ENCODE assay signal across 36 cellular contexts in the genomic region with DNA sequence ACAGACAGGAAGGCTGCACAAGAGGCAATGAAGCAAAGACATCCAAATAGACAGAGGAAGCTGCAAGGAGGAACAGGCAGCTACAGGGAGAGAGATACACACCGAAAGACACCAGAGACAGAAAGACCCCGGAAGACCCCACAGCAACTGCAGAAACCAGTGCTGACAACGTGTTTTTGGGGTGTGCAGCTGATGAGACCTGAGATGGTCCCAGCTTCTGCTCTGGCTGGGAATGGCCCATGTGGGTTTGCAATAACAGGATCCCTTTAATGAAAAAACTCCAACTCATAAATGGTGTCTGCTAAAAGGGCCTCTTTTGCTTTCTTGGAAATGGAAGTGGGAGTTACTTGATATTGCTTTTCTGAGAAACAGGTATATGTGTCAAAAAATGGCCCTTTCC.
"Had no signal": no experiment of that assay in that cellular context is flagged by ENCODE, and none has a peak within 500 bp of the region (broad histone marks: within the 10 kb centered on the region; RNA-seq: fewer than 3 reads in every experiment).

No MANE protein-coding gene starts in this region.

- H3K27me3 ChIP-seq: brain microvascular endothelial cell, Peyer's patch, SJSA1 had no signal

- H3K4me1 Mint-ChIP-seq: activated CD4-positive, alpha-beta memory T cell treated with anti-CD3 and anti-CD28 coated beads, Interleukin-2, amount 10 ng/mL, durations not matched to agents 7 days and 5 days; activated CD8-positive, alpha-beta memory T cell treated with anti-CD3 and anti-CD28 coated beads, Interleukin-2, amount 10 ng/mL, durations not matched to agents 7 days and 5 days; activated naive CD4-positive, alpha-beta T cell treated with anti-CD3 and anti-CD28 coated beads, Interleukin-2, amount 10 ng/mL, durations not matched to agents 7 days and 5 days; activated naive CD8-positive, alpha-beta T cell treated with anti-CD3 and anti-CD28 coated beads, Interleukin-2, amount 50 U/mL, for 24 hours had no signal

- H3K27ac ChIP-seq: brain microvascular endothelial cell, KMS-11, Peyer's patch, SJSA1, VCaP had no signal

- H3K4me3 ChIP-seq: Peyer's patch, SJSA1 had no signal

- ATAC-seq: activated CD8-positive, alpha-beta memory T cell treated with anti-CD3 and anti-CD28 coated beads, Interleukin-2, amount 10 ng/mL, durations not matched to agents 7 days and 5 days; activated naive CD8-positive, alpha-beta T cell treated with anti-CD3 and anti-CD28 coated beads, Interleukin-2, amount 50 U/mL, for 24 hours; PC-3 had no signal

- DNase-seq: activated CD4-positive, alpha-beta memory T cell treated with anti-CD3 and anti-CD28 coated beads, Interleukin-2, amount 10 ng/mL, durations not matched to agents 7 days and 5 days; activated CD4-positive, alpha-beta T cell treated with anti-CD3 and anti-CD28 coated beads for 1 hour; activated CD4-positive, alpha-beta T cell treated with anti-CD3 and anti-CD28 coated beads for 48 hours; activated CD4-positive, CD25-positive, alpha-beta regulatory T cell; activated CD8-positive, alpha-beta memory T cell treated with anti-CD3 and anti-CD28 coated beads for 24 hours; activated CD8-positive, alpha-beta memory T cell treated with anti-CD3 and anti-CD28 coated beads, Interleukin-2, amount 10 ng/mL, durations not matched to agents 7 days and 5 days; activated CD8-positive, alpha-beta memory T cell treated with anti-CD3 and anti-CD28 coated beads, Interleukin-2, amount 50 U/mL, for 48 hours; activated effector memory CD4-positive, alpha-beta T cell treated with Interleukin-2 at 50 U/mL for 16 hours; activated naive CD4-positive, alpha-beta T cell treated with anti-CD3 and anti-CD28 coated beads, Interleukin-2, amount 10 ng/mL, durations not matched to agents 7 days and 5 days; activated naive CD8-positive, alpha-beta T cell treated with anti-CD3 and anti-CD28 coated beads, Interleukin-2, amount 50 U/mL, for 24 hours; activated T-cell treated with anti-CD3 and anti-CD28 coated beads, Interleukin-2, amount 50 U/mL, for 48 hours; anterior cingulate cortex; brain microvascular endothelial cell; central memory CD4-positive, alpha-beta T cell; NCI-H1092 treated with DMSO at 0.1 percent for 48 hours; NCI-H1417; NCI-H146; NCI-H187; NCI-H2081; NCI-H2171 treated with DMSO at 0.1 percent for 48 hours; NCI-H2227 treated with DMSO at 0.1 percent for 48 hours; NCI-H446 treated with DMSO at 0.1 percent for 48 hours; NCI-H524; NCI-H69; PC-3; Peyer's patch; RPMI8226; SHP77 treated with DMSO at 0.1 percent for 48 hours; SW 1271; T-helper 1 cell; T-helper 2 cell; T-helper 9 cell had no signal

- H3K9me3 ChIP-seq: Peyer's patch, SJSA1 had no signal

- H3K9ac ChIP-seq: KMS-11 had no signal

- H3K4me1 ChIP-seq: Peyer's patch, SJSA1 had no signal

- H3K27me3 Mint-ChIP-seq: activated CD4-positive, alpha-beta memory T cell treated with anti-CD3 and anti-CD28 coated beads, Interleukin-2, amount 10 ng/mL, durations not matched to agents 7 days and 5 days; activated CD8-positive, alpha-beta memory T cell treated with anti-CD3 and anti-CD28 coated beads, Interleukin-2, amount 10 ng/mL, durations not matched to agents 7 days and 5 days; activated naive CD4-positive, alpha-beta T cell treated with anti-CD3 and anti-CD28 coated beads, Interleukin-2, amount 10 ng/mL, durations not matched to agents 7 days and 5 days; activated naive CD8-positive, alpha-beta T cell had no signal

- H3K9me3 Mint-ChIP-seq: activated naive CD8-positive, alpha-beta T cell treated with anti-CD3 and anti-CD28 coated beads, Interleukin-2, amount 50 U/mL, for 24 hours had no signal

- H3K4me2 ChIP-seq: KMS-11 had no signal

- H3K4me3 Mint-ChIP-seq: activated CD4-positive, alpha-beta memory T cell treated with anti-CD3 and anti-CD28 coated beads, Interleukin-2, amount 10 ng/mL, durations not matched to agents 7 days and 5 days; activated CD8-positive, alpha-beta memory T cell treated with anti-CD3 and anti-CD28 coated beads, Interleukin-2, amount 10 ng/mL, durations not matched to agents 7 days and 5 days; activated naive CD4-positive, alpha-beta T cell treated with anti-CD3 and anti-CD28 coated beads, Interleukin-2, amount 10 ng/mL, durations not matched to agents 7 days and 5 days; activated naive CD8-positive, alpha-beta T cell; activated naive CD8-positive, alpha-beta T cell treated with anti-CD3 and anti-CD28 coated beads, Interleukin-2, amount 50 U/mL, for 24 hours had no signal

- H3K36me3 Mint-ChIP-seq: activated CD8-positive, alpha-beta memory T cell treated with anti-CD3 and anti-CD28 coated beads, Interleukin-2, amount 10 ng/mL, durations not matched to agents 7 days and 5 days; activated naive CD4-positive, alpha-beta T cell treated with anti-CD3 and anti-CD28 coated beads, Interleukin-2, amount 10 ng/mL, durations not matched to agents 7 days and 5 days; activated naive CD8-positive, alpha-beta T cell had no signal

- H3K36me3 ChIP-seq: brain microvascular endothelial cell, Peyer's patch, SJSA1 had no signal

- H3K27ac Mint-ChIP-seq: activated CD4-positive, alpha-beta memory T cell treated with anti-CD3 and anti-CD28 coated beads, Interleukin-2, amount 10 ng/mL, durations not matched to agents 7 days and 5 days; activated CD8-positive, alpha-beta memory T cell treated with anti-CD3 and anti-CD28 coated beads, Interleukin-2, amount 10 ng/mL, durations not matched to agents 7 days and 5 days; activated naive CD4-positive, alpha-beta T cell treated with anti-CD3 and anti-CD28 coated beads, Interleukin-2, amount 10 ng/mL, durations not matched to agents 7 days and 5 days; activated naive CD8-positive, alpha-beta T cell; activated naive CD8-positive, alpha-beta T cell treated with anti-CD3 and anti-CD28 coated beads, Interleukin-2, amount 50 U/mL, for 24 hours had no signal
